Comparison of ENCODE assay signal across 14 cellular contexts in the genomic region with DNA sequence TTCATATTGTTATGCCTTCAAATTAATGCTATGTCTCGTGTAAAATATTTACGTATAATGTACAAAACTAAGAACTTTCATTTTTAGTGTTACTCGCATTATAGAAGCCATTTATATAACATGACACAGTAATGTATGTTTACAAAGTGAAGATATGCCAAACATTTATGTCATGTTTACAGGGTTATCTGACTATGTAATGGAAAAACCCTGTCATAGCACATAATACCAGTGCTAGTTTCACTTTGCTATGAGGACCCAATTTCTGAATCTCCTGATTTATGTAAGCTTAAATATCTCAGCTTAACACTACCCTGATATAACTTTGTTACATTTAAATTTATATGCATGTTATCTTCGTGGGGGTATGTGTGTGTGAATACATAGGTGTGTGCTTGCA.
"Had no signal": no experiment of that assay in that cellular context is flagged by ENCODE, and none has a peak within 500 bp of the region (broad histone marks: within the 10 kb centered on the region; RNA-seq: fewer than 3 reads in every experiment).

No MANE protein-coding gene starts in this region.

- H3K4me1 Mint-ChIP-seq: activated naive CD4-positive, alpha-beta T cell treated with anti-CD3 and anti-CD28 coated beads, Interleukin-2, amount 50 U/mL, for 24 hours; T-helper 17 cell had no signal

- H3K27ac ChIP-seq: breast epithelium, foreskin keratinocyte, parathyroid adenoma, stomach, tibial artery had no signal

- H3K4me1 ChIP-seq: breast epithelium, foreskin keratinocyte, parathyroid adenoma, stomach, tibial artery had no signal

- H3K9me3 Mint-ChIP-seq: activated naive CD4-positive, alpha-beta T cell treated with anti-CD3 and anti-CD28 coated beads, Interleukin-2, amount 50 U/mL, for 24 hours had no signal

- H3K9ac ChIP-seq: parathyroid adenoma had no signal

- H3K36me3 Mint-ChIP-seq: activated naive CD4-positive, alpha-beta T cell treated with anti-CD3 and anti-CD28 coated beads, Interleukin-2, amount 50 U/mL, for 24 hours had no signal

- DNase-seq: activated CD4-positive, alpha-beta T cell treated with anti-CD3 and anti-CD28 coated beads, Interleukin-2, amount 50 U/mL, for 1 hour; activated effector memory CD4-positive, alpha-beta T cell treated with Interleukin-2 at 50 U/mL for 16 hours; activated T-cell treated with anti-CD3 and anti-CD28 coated beads, Interleukin-2, amount 50 U/mL, for 1 hour; foreskin keratinocyte; islet precursor cell; retina; stimulated activated CD4-positive, alpha-beta T cell treated with anti-CD3 and anti-CD28 coated beads, Interleukin-4, amount 100 ng/mL, for 4 hours; stomach; T-helper 17 cell; tibial artery had no signal

- H3K27me3 ChIP-seq: breast epithelium, foreskin keratinocyte, stomach, tibial artery had no signal

- H3K9me3 ChIP-seq: tibial artery had no signal

- H3K36me3 ChIP-seq: breast epithelium, stomach, tibial artery had no signal

- ATAC-seq: foreskin keratinocyte, left lobe of liver, T-helper 17 cell had no signal

- H3K27me3 Mint-ChIP-seq: activated naive CD4-positive, alpha-beta T cell treated with anti-CD3 and anti-CD28 coated beads, Interleukin-2, amount 50 U/mL, for 24 hours; T-helper 17 cell had no signal

- H3K27ac Mint-ChIP-seq: activated naive CD4-positive, alpha-beta T cell treated with anti-CD3 and anti-CD28 coated beads, Interleukin-2, amount 50 U/mL, for 24 hours; T-helper 17 cell had no signal

- H3K4me3 Mint-ChIP-seq: activated naive CD4-positive, alpha-beta T cell treated with anti-CD3 and anti-CD28 coated beads, Interleukin-2, amount 50 U/mL, for 24 hours; T-helper 17 cell had no signal

- H3K4me3 ChIP-seq: breast epithelium, stomach, tibial artery had no signal
